In the genomic region with DNA sequence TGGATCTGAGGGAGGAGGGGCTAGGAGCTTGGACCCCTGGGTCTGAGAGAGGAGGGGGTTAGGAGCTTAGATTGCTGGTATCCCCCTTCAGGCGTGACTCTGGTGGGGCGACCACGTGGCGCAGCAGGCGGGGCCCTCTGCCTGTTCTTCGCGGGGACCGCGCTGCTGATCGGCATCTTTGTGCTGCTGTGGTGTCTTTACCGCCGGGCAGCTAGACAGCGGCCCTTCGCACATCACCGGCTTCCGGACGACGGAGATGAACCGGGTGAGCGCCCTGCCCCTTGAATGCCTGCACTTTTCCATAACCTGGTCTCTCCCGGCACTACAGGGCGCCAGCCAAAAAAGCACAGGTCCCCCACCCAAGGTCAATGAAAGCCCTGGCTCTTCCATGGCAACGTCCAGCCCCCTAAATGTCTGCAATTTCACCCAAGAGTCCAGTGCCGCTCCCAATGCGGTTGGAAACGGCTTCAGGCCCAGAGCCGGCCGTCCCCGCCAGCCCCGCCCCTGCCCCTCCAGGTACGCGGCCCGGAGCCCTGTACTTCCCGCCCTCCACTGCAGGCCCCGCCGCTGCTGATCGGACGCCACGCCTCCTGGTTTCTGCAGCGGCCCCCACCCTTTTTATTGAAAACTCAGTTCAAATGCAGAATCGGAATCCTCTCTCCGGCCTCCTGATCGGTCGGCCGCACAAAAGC, we compare ENCODE assay signal across 1 cellular context.
TF ChIP-seq lines count a peak whose summit lies in the region.

No MANE protein-coding gene starts in this region.

TF ChIP-seq in K562, 482 proteins besides CTCF, POLR2A, EP300 and RAD21 (continued from another document and continues in another):
- TF ChIP-seq, protein P1, sequence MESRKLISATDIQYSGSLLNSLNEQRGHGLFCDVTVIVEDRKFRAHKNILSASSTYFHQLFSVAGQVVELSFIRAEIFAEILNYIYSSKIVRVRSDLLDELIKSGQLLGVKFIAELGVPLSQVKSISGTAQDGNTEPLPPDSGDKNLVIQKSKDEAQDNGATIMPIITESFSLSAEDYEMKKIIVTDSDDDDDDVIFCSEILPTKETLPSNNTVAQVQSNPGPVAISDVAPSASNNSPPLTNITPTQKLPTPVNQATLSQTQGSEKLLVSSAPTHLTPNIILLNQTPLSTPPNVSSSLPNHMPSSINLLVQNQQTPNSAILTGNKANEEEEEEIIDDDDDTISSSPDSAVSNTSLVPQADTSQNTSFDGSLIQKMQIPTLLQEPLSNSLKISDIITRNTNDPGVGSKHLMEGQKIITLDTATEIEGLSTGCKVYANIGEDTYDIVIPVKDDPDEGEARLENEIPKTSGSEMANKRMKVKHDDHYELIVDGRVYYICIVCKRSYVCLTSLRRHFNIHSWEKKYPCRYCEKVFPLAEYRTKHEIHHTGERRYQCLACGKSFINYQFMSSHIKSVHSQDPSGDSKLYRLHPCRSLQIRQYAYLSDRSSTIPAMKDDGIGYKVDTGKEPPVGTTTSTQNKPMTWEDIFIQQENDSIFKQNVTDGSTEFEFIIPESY (CRISPR knock-in tag; IDR thresholded peaks at IDR 0.05): no peak
- TF ChIP-seq ZFP36 (IDR thresholded peaks at IDR 0.05; ENCODE audit: low read depth, low read length, partially characterized antibody) (no peak), RBM25 (IDR thresholded peaks at IDR 0.05; ENCODE audit: low read depth, low read length, severe bottlenecking) (no peak), STAG1 (CRISPR knock-in tag; IDR thresholded peaks at IDR 0.05; ENCODE audit: borderline replicate concordance) (no peak), ZNF511 (CRISPR knock-in tag; IDR thresholded peaks at IDR 0.05) (no peak; the same call in 1 of the 2 replicates), PTBP1 (IDR thresholded peaks at IDR 0.05; ENCODE audit: low read depth, low read length) (no peak), CBX3 (IDR thresholded peaks at IDR 0.05; ENCODE audit: borderline replicate concordance in 1 of 2, low read length in 2 of 2) (no peak), CHCHD3 (CRISPR knock-in tag; IDR thresholded peaks at IDR 0.05) (no peak), NFXL1 (CRISPR knock-in tag; IDR thresholded peaks at IDR 0.05) (no peak), ZNF644 (tag; IDR thresholded peaks at IDR 0.05; ENCODE audit: low read depth) (no peak), POLR3G (IDR thresholded peaks at IDR 0.05; ENCODE audit: extremely low read depth, insufficient read length, insufficient replicate concordance) (no peak), RCOR1 (IDR thresholded peaks at IDR 0.05; ENCODE audit: borderline replicate concordance in 1 of 2, low read depth in 2 of 2, low read length in 2 of 2) (no peak), BACH1 (tag; IDR thresholded peaks at IDR 0.05) (no peak), GATAD2B (IDR thresholded peaks at IDR 0.05; ENCODE audit: borderline replicate concordance) (no peak), SP1 (CRISPR knock-in tag; IDR thresholded peaks at IDR 0.05) (peak; percentile 40; the same call in 1 of the 2 replicates), ZNF76 (CRISPR knock-in tag; IDR thresholded peaks at IDR 0.05; ENCODE audit: borderline replicate concordance) (no peak), PML (IDR thresholded peaks at IDR 0.05; ENCODE audit: low read length) (no peak), POLR2G (IDR thresholded peaks at IDR 0.05; ENCODE audit: low read depth, low read length) (peak; percentile 66), RBM17 (IDR thresholded peaks at IDR 0.05; ENCODE audit: borderline replicate concordance, low read depth, low read length) (no peak), C11orf30 (IDR thresholded peaks at IDR 0.05; ENCODE audit: low read depth) (no peak), PTTG1 (tag; IDR thresholded peaks at IDR 0.05; ENCODE audit: low read depth) (no peak), CTBP1 (IDR thresholded peaks at IDR 0.05; ENCODE audit: borderline replicate concordance) (peak; percentile 69; the same call in 1 of the 2 replicates), SMARCB1 (IDR thresholded peaks at IDR 0.05; ENCODE audit: insufficient read length, low read depth) (no peak), TEAD1 (CRISPR knock-in tag; IDR thresholded peaks at IDR 0.05) (no peak), ZBTB8A (IDR thresholded peaks at IDR 0.05; ENCODE audit: partially characterized antibody) (no peak), SP2 (IDR thresholded peaks at IDR 0.05; ENCODE audit: extremely low read depth, low read depth, low read length, poor library complexity, severe bottlenecking) (no peak), ZSCAN29 (IDR thresholded peaks at IDR 0.05) (no peak), E2F6 (IDR thresholded peaks at IDR 0.05; ENCODE audit: borderline replicate concordance in 1 of 2, extremely low read depth in 1 of 2, insufficient read depth in 1 of 2, insufficient read length in 1 of 2, low read depth in 1 of 2, low read length in 1 of 2, poor library complexity in 1 of 2, severe bottlenecking in 1 of 2) (peak; percentile 93), ZNF699 (CRISPR knock-in tag; IDR thresholded peaks at IDR 0.05; ENCODE audit: insufficient replicate concordance) (no peak), RAD51 (IDR thresholded peaks at IDR 0.05; ENCODE audit: borderline replicate concordance, low read depth) (peak; percentile 50; the same call in 1 of the 2 replicates), HDAC8 (tag; IDR thresholded peaks at IDR 0.05) (no peak), TAF15 (IDR thresholded peaks at IDR 0.05; ENCODE audit: low read depth, low read length) (no peak), NFIX (CRISPR knock-in tag; IDR thresholded peaks at IDR 0.05; ENCODE audit: low read depth) (no peak), MXI1 (IDR thresholded peaks at IDR 0.05; ENCODE audit: low read depth, low read length) (no peak), SRF (CRISPR knock-in tag; IDR thresholded peaks at IDR 0.05) (no peak), ATF1 (CRISPR knock-in tag; IDR thresholded peaks at IDR 0.05) (no peak), ATF1 (tag; IDR thresholded peaks at IDR 0.05) (no peak), STAT5B (CRISPR knock-in tag; IDR thresholded peaks at IDR 0.05) (no peak), DPF2 (IDR thresholded peaks at IDR 0.05) (no peak), BCLAF1 (IDR thresholded peaks at IDR 0.05; ENCODE audit: borderline replicate concordance in 1 of 2, control insufficient read depth in 1 of 2, low read depth in 2 of 2, low read length in 1 of 2) (no peak), ZNF224 (CRISPR knock-in tag; IDR thresholded peaks at IDR 0.05) (no peak), DNMT1 (IDR thresholded peaks at IDR 0.05) (no peak), NCOA1 (IDR thresholded peaks at IDR 0.05; ENCODE audit: low read depth) (no peak), HSF4 (CRISPR knock-in tag; IDR thresholded peaks at IDR 0.05; ENCODE audit: borderline replicate concordance) (no peak), RFX7 (CRISPR knock-in tag; IDR thresholded peaks at IDR 0.05) (no peak), JUN (IDR thresholded peaks at IDR 0.05; ENCODE audit: borderline replicate concordance, low read depth, low read length) (no peak), JUN (CRISPR knock-in tag; IDR thresholded peaks at IDR 0.05; ENCODE audit: borderline replicate concordance) (no peak), ZNF780A (CRISPR knock-in tag; IDR thresholded peaks at IDR 0.05) (no peak), GABPA (tag; conservative IDR thresholded peaks at IDR 0.05; ENCODE audit: low read depth) (no peak), ZKSCAN3 (CRISPR knock-in tag; IDR thresholded peaks at IDR 0.05) (no peak), XRCC4 (IDR thresholded peaks at IDR 0.05; ENCODE audit: extremely low read depth, insufficient read depth, insufficient read length) (no peak), NONO (IDR thresholded peaks at IDR 0.05; ENCODE audit: low read depth in 2 of 2, low read length in 1 of 2) (no peak), ZNF436 (CRISPR knock-in tag; IDR thresholded peaks at IDR 0.05) (no peak)
- TF ChIP-seq, protein P2, sequence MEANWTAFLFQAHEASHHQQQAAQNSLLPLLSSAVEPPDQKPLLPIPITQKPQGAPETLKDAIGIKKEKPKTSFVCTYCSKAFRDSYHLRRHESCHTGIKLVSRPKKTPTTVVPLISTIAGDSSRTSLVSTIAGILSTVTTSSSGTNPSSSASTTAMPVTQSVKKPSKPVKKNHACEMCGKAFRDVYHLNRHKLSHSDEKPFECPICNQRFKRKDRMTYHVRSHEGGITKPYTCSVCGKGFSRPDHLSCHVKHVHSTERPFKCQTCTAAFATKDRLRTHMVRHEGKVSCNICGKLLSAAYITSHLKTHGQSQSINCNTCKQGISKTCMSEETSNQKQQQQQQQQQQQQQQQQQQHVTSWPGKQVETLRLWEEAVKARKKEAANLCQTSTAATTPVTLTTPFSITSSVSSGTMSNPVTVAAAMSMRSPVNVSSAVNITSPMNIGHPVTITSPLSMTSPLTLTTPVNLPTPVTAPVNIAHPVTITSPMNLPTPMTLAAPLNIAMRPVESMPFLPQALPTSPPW (CRISPR knock-in tag; IDR thresholded peaks at IDR 0.05): peak; percentile 43
- TF ChIP-seq, protein P3, sequence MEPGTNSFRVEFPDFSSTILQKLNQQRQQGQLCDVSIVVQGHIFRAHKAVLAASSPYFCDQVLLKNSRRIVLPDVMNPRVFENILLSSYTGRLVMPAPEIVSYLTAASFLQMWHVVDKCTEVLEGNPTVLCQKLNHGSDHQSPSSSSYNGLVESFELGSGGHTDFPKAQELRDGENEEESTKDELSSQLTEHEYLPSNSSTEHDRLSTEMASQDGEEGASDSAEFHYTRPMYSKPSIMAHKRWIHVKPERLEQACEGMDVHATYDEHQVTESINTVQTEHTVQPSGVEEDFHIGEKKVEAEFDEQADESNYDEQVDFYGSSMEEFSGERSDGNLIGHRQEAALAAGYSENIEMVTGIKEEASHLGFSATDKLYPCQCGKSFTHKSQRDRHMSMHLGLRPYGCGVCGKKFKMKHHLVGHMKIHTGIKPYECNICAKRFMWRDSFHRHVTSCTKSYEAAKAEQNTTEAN (CRISPR knock-in tag; IDR thresholded peaks at IDR 0.05): no peak
- TF ChIP-seq, protein P4, sequence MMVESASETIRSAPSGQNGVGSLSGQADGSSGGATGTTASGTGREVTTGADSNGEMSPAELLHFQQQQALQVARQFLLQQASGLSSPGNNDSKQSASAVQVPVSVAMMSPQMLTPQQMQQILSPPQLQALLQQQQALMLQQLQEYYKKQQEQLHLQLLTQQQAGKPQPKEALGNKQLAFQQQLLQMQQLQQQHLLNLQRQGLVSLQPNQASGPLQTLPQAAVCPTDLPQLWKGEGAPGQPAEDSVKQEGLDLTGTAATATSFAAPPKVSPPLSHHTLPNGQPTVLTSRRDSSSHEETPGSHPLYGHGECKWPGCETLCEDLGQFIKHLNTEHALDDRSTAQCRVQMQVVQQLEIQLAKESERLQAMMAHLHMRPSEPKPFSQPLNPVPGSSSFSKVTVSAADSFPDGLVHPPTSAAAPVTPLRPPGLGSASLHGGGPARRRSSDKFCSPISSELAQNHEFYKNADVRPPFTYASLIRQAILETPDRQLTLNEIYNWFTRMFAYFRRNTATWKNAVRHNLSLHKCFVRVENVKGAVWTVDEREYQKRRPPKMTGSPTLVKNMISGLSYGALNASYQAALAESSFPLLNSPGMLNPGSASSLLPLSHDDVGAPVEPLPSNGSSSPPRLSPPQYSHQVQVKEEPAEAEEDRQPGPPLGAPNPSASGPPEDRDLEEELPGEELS (CRISPR knock-in tag; IDR thresholded peaks at IDR 0.05; ENCODE audit: borderline replicate concordance): 0 out of 2 replicates have a peak, but pooled peaks have one; percentile 49
- TF ChIP-seq, protein P5, sequence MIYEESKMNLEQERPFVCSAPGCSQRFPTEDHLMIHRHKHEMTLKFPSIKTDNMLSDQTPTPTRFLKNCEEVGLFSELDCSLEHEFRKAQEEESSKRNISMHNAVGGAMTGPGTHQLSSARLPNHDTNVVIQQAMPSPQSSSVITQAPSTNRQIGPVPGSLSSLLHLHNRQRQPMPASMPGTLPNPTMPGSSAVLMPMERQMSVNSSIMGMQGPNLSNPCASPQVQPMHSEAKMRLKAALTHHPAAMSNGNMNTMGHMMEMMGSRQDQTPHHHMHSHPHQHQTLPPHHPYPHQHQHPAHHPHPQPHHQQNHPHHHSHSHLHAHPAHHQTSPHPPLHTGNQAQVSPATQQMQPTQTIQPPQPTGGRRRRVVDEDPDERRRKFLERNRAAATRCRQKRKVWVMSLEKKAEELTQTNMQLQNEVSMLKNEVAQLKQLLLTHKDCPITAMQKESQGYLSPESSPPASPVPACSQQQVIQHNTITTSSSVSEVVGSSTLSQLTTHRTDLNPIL (CRISPR knock-in tag; IDR thresholded peaks at IDR 0.05): no peak
- TF ChIP-seq, protein P6, sequence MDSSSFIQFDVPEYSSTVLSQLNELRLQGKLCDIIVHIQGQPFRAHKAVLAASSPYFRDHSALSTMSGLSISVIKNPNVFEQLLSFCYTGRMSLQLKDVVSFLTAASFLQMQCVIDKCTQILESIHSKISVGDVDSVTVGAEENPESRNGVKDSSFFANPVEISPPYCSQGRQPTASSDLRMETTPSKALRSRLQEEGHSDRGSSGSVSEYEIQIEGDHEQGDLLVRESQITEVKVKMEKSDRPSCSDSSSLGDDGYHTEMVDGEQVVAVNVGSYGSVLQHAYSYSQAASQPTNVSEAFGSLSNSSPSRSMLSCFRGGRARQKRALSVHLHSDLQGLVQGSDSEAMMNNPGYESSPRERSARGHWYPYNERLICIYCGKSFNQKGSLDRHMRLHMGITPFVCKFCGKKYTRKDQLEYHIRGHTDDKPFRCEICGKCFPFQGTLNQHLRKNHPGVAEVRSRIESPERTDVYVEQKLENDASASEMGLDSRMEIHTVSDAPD (CRISPR knock-in tag; IDR thresholded peaks at IDR 0.05): no peak
